1 cellular context compared by ENCODE assay signal in genomic region chr10:73781879-73782748, GRCh38.
TF ChIP-seq lines count a peak whose summit lies in the region.

Gene CHCHD1, plus strand, starts transcription at chr10:73782048. Its CDS starts 28 bp downstream, at chr10:73782076.

TF ChIP-seq in HepG2, 621 proteins besides CTCF, POLR2A, EP300 and RAD21 (continued from another document and continues in another):
- TF ChIP-seq ZNF639 (CRISPR knock-in tag; conservative IDR thresholded peaks at IDR 0.05) (peak; percentile 28; the same call in 1 of the 2 replicates), ZBTB26 (CRISPR knock-in tag; IDR thresholded peaks at IDR 0.05; ENCODE audit: borderline replicate concordance) (peak; percentile 78), TEF (CRISPR knock-in tag; IDR thresholded peaks at IDR 0.05) (0 out of 2 replicates have a peak, but pooled peaks have one; percentile 36), FOXP1 (IDR thresholded peaks at IDR 0.05) (no peak), FOXP1 (CRISPR knock-in tag; IDR thresholded peaks at IDR 0.05) (no peak), ZBTB43 (CRISPR knock-in tag; conservative IDR thresholded peaks at IDR 0.05) (no peak; the same call in 1 of the 2 replicates), ARID3A (IDR thresholded peaks at IDR 0.05; ENCODE audit: low read depth, low read length) (no peak), ZNF414 (CRISPR knock-in tag; IDR thresholded peaks at IDR 0.05) (no peak; the same call in none of the 2 replicates), FOXK1 (CRISPR knock-in tag; IDR thresholded peaks at IDR 0.05; ENCODE audit: borderline replicate concordance, low read depth) (peak; percentile 74; the same call in 1 of the 2 replicates), ZNF225 (CRISPR knock-in tag; IDR thresholded peaks at IDR 0.05) (no peak; the same call in 1 of the 2 replicates), REXO4 (CRISPR knock-in tag; IDR thresholded peaks at IDR 0.05; ENCODE audit: borderline replicate concordance) (0 out of 2 replicates have a peak, but pooled peaks have one; percentile 52), ZZZ3 (CRISPR knock-in tag; IDR thresholded peaks at IDR 0.05; ENCODE audit: borderline replicate concordance) (0 out of 2 replicates have a peak, but pooled peaks have one; percentile 41), ZNF407 (CRISPR knock-in tag; IDR thresholded peaks at IDR 0.05; ENCODE audit: not compliant biosample characterization) (peak; percentile 82), MYNN (CRISPR knock-in tag; IDR thresholded peaks at IDR 0.05; ENCODE audit: low read depth) (no peak), ZUFSP (CRISPR knock-in tag; IDR thresholded peaks at IDR 0.05; ENCODE audit: borderline replicate concordance) (no peak), ARID2 (CRISPR knock-in tag; IDR thresholded peaks at IDR 0.05; ENCODE audit: borderline replicate concordance) (no peak), NAIF1 (CRISPR knock-in tag; IDR thresholded peaks at IDR 0.05; ENCODE audit: borderline replicate concordance) (peak; percentile 53; the same call in 1 of the 2 replicates), CCDC6 (CRISPR knock-in tag; IDR thresholded peaks at IDR 0.05) (0 out of 2 replicates have a peak, but pooled peaks have one; percentile 19), MED13 (CRISPR knock-in tag; IDR thresholded peaks at IDR 0.05) (peak; percentile 81; the same call in 1 of the 2 replicates), HNRNPL (IDR thresholded peaks at IDR 0.05; ENCODE audit: low read depth, low read length) (0 out of 2 replicates have a peak, but pooled peaks have one; percentile 15), ZNF44 (CRISPR knock-in tag; IDR thresholded peaks at IDR 0.05) (peak; percentile 71; the same call in 1 of the 2 replicates), GPBP1L1 (CRISPR knock-in tag; IDR thresholded peaks at IDR 0.05) (no peak), ZBED4 (CRISPR knock-in tag; IDR thresholded peaks at IDR 0.05; ENCODE audit: borderline replicate concordance) (peak; percentile 47; the same call in 1 of the 2 replicates), POLR2G (IDR thresholded peaks at IDR 0.05; ENCODE audit: low read depth, low read length) (peak; percentile 93), ZNF274 (CRISPR knock-in tag; IDR thresholded peaks at IDR 0.05) (peak; percentile 54; the same call in 1 of the 2 replicates), ZNF775 (CRISPR knock-in tag; IDR thresholded peaks at IDR 0.05; ENCODE audit: borderline replicate concordance) (no peak)
